8 cellular contexts compared by ENCODE assay signal in the genomic region with DNA sequence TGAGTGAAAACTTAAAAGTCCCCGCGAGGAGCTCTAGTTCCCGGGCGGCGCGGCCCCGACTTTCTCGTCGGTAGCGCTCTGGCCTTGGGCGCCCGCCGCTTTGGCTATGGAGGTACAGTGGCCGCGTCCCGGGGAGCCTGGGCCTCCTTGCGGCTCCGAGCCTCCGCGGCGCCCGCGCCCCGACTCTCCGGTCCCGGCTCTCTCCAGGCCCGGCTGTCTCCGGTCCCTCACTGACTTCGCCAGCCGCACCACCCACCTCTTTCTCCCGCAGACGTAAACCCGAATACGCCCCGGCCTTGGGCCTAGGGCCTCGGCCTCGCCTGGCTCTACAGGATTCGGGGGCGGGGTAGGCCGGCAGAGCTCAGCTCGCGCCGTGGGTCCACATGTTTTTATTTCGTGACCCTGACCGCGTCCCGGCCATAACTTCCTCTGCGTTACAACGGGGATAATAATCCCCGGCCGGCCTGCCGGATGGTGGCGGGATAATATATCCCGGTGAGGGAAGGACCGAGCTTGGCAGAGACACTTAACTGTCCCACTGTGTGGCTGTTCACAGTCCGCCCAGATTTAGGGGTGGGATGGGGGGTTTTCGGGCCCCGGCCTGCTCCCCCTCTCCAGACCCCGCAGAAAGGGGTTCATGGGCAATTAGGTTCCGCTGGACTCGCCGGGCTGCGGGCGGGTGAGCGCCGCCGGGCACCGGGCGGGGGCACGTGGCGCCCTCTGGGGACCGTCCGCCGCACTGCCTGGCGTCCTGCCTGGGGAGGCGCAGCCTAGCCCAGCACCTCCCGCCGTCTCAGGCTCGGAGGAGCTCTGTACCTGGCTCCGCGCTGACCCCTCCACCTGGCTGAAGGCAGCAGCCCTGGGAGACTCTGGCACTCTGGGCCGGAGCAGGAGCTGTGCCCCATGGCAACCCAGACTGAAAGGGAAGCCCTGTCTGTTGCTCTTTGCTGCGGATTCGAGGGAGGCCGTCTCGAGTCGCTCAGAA. TPM values are rescaled to one million over a fixed set of nuclear protein-coding genes. Genes with fewer than 3 reads are reported as not detected.
DNase-seq lines count a peak whose midpoint lies in the region; TF ChIP-seq lines count a peak whose summit lies in the region.

No MANE protein-coding gene starts in this region.

- no peak overlapping the region for H2BK120ac ChIP-seq in neuronal stem cell (ENCODE audit: low read depth, low read length)

- CTCF ChIA-PET in CD4-positive, alpha-beta memory T cell (lab: Charles Lee; ENCODE audit: partially characterized antibody) = no interaction called here

- no peak overlapping the region for H3K27ac ChIP-seq in GM23248
- H3K27ac ChIP-seq in neuronal stem cell (replicated peaks; ENCODE audit: low read length) = no peak overlapping the region
- H3K27ac ChIP-seq in CD4-positive, alpha-beta memory T cell (ENCODE audit: low read depth, low read length) = no peak overlapping the region
- H3K27ac ChIP-seq in prostate gland = no peak overlapping the region

- H2AFZ ChIP-seq in GM23248 (peak overlapping the region; percentile 86), neuronal stem cell (ENCODE audit: low read length) (peak overlapping the region; percentile 87)

- peak overlapping the region; percentile 31 for H3K23ac ChIP-seq in neuronal stem cell (ENCODE audit: low read depth, low read length, poor library complexity)

- no peak for TF ChIP-seq POLR2A in prostate gland (IDR thresholded peaks at IDR 0.05)

- peaks cover 40% of the 10 kb centered on the region for H3K27me3 ChIP-seq in GM23248 (replicated peaks; ENCODE audit: insufficient read depth)
- H3K27me3 ChIP-seq in neuronal stem cell (ENCODE audit: control insufficient read depth in 3 of 3, insufficient read depth in 3 of 3, low read depth in 1 of 3, low read length in 3 of 3) = peaks cover 21 to 84% (median 57%) of the 10 kb centered on the region in 3 experiments
- peaks cover 11% of the 10 kb centered on the region for H3K27me3 ChIP-seq in CD4-positive, alpha-beta memory T cell (ENCODE audit: insufficient read depth, low read length)
- peaks cover 36% of the 10 kb centered on the region for H3K27me3 ChIP-seq in prostate gland (replicated peaks; ENCODE audit: insufficient read depth)

- H3K4me2 ChIP-seq in GM23248 (ENCODE audit: unreplicated experiment) (peak overlapping the region; percentile 75), neuronal stem cell (ENCODE audit: insufficient read depth, low read length, poor library complexity, severe bottlenecking) (peak overlapping the region; percentile 77)

- H3K36me3 ChIP-seq in ES-I3 (ENCODE audit: insufficient read depth, low read length) (no peaks in the 10 kb centered on the region), GM23248 (ENCODE audit: low read depth) (no peaks in the 10 kb centered on the region), neuronal stem cell (replicated peaks in 1 of 2; ENCODE audit: control insufficient read depth in 2 of 2, insufficient read depth in 2 of 2, low read length in 2 of 2) (no peaks in the 10 kb centered on the region), prostate gland (no peaks in the 10 kb centered on the region)
- no peaks in the 10 kb centered on the region for H3K36me3 ChIP-seq in CD4-positive, alpha-beta memory T cell (ENCODE audit: insufficient read depth, low read length)

- intact Hi-C loops in CD4-positive, alpha-beta memory T cell (cut with micrococcal nuclease) = no loop called here
- intact Hi-C loops in prostate gland (cut with DNase I) = no loop called here

- H2AK5ac ChIP-seq in neuronal stem cell (ENCODE audit: low read depth, low read length) = no peak overlapping the region

- no peaks in the 10 kb centered on the region for H3K36me3 Mint-ChIP-seq in CD4-positive, alpha-beta memory T cell

- H3K27me3 Mint-ChIP-seq in CD4-positive, alpha-beta memory T cell = peaks cover 30 to 37% of the 10 kb centered on the region in 2 donors

- peaks cover 0 to 15% (median 2%) of the 10 kb centered on the region in 4 donors for H3K4me1 Mint-ChIP-seq in CD4-positive, alpha-beta memory T cell

- 5% methylated on average over 79 of the region's 87 CpGs for WGBS in GM23248 (ENCODE audit: low coverage in 1 of 2, low lambda C conversion rate in 2 of 2, missing lambda C conversion rate in 2 of 2), 2 experiments
- WGBS in neuronal stem cell (ENCODE audit: extremely low coverage in 2 of 2, insufficient read length in 2 of 2, insufficient replicate concordance in 1 of 2), 2 donors = no CpG with 5 or more reads among the region's 87 CpGs
- WGBS in prostate gland = 3% methylated on average over 59 of the region's 87 CpGs

- TF ChIP-seq CTCF in fibroblast of mammary gland (conservative IDR thresholded peaks at IDR 0.05; ENCODE audit: control insufficient read depth, insufficient read depth, low read depth, low read length) (no peak), prostate gland (IDR thresholded peaks at IDR 0.05) (no peak)

- H3K4ac ChIP-seq in neuronal stem cell (ENCODE audit: low read length) = no peak overlapping the region

- no peak overlapping the region for H4K8ac ChIP-seq in neuronal stem cell (ENCODE audit: low read depth, low read length)

- H4K91ac ChIP-seq in neuronal stem cell (ENCODE audit: low read depth, low read length, poor library complexity) = no peak overlapping the region

- H3K9me3 Mint-ChIP-seq in CD4-positive, alpha-beta memory T cell = peaks cover 0 to 20% (median 3%) of the 10 kb centered on the region in 8 donors

- POLR2A ChIA-PET in CD4-positive, alpha-beta memory T cell (lab: Charles Lee; ENCODE audit: partially characterized antibody) = no interaction called here

- H2BK12ac ChIP-seq in neuronal stem cell (ENCODE audit: low read length) = no peak overlapping the region

- H3K4me3 Mint-ChIP-seq in CD4-positive, alpha-beta memory T cell = no peak overlapping the region

- H4K20me1 ChIP-seq in GM23248 (ENCODE audit: insufficient read depth) = no peaks in the 10 kb centered on the region

- H3F3A ChIP-seq in GM23248 (ENCODE audit: insufficient read depth) = peaks cover 22% of the 10 kb centered on the region

- in situ Hi-C loops in GM23248 (cut with MboI) = loop anchor here (10.0 to 25.0 kb wide), 4 partner anchors 350 to 887 kb away; no protein-coding TSS in a partner anchor

- H3K18ac ChIP-seq in neuronal stem cell (ENCODE audit: low read length) = peak overlapping the region; percentile 71

- no peaks in the 10 kb centered on the region for H3K9me2 ChIP-seq in GM23248 (ENCODE audit: insufficient read depth)

- peak; percentile 85 for DNase-seq in GM23248
- peak; percentile 46 for DNase-seq in RPMI7951 (ENCODE audit: low read depth)
- DNase-seq in fibroblast of mammary gland (ENCODE audit: low read depth) = peak; percentile 51
- peak; percentile 70 for DNase-seq in neuronal stem cell (ENCODE audit: low spot score)
- no peak for DNase-seq in SIG-M5 treated with dmso at 0.1 percent for 504 hours (lab: John Stamatoyannopoulos, UW; ENCODE audit: unreplicated experiment)
- DNase-seq in CD4-positive, alpha-beta memory T cell = no peak
- DNase-seq in prostate gland (ENCODE audit: low spot score) = no peak

- H3K9me3 ChIP-seq in ES-I3 (ENCODE audit: control insufficient read depth, insufficient read depth, low read length) (no peaks in the 10 kb centered on the region), GM23248 (ENCODE audit: low read depth) (no peaks in the 10 kb centered on the region), neuronal stem cell (replicated peaks in 1 of 2; ENCODE audit: control insufficient read depth in 2 of 2, insufficient read depth in 1 of 2, low read depth in 1 of 2, low read length in 2 of 2) (peaks cover under 1 to 4% of the 10 kb centered on the region in 2 donors), prostate gland (no peaks in the 10 kb centered on the region)
- H3K9me3 ChIP-seq in CD4-positive, alpha-beta memory T cell (ENCODE audit: control insufficient read depth in 1 of 2, low read length in 2 of 2) = no peaks in the 10 kb centered on the region

- no peak overlapping the region for H3K14ac ChIP-seq in neuronal stem cell (ENCODE audit: low read length)

- no peak overlapping the region for H2BK5ac ChIP-seq in neuronal stem cell (ENCODE audit: low read length)

- H3K9ac ChIP-seq in ES-I3 (ENCODE audit: low read depth, low read length) (peak overlapping the region; percentile 64; the same call in 1 of the 2 replicates), GM23248 (peak overlapping the region; percentile 66), neuronal stem cell (ENCODE audit: low read depth, low read length, poor library complexity) (no peak overlapping the region)

- H3K4me3 ChIP-seq in GM23248 = peak overlapping the region; percentile 68
- peak overlapping the region; percentile 55 for H3K4me3 ChIP-seq in fibroblast of mammary gland (ENCODE audit: control insufficient read depth, low read depth, low read length)
- peak overlapping the region; percentile 25 to 76 for H3K4me3 ChIP-seq in neuronal stem cell (ENCODE audit: low read length in 2 of 2)
- no peak overlapping the region for H3K4me3 ChIP-seq in CD4-positive, alpha-beta memory T cell (ENCODE audit: low read length in 2 of 2)
- no peak overlapping the region for H3K4me3 ChIP-seq in prostate gland

- no peak overlapping the region for H3K27ac Mint-ChIP-seq in CD4-positive, alpha-beta memory T cell

- H3K79me2 ChIP-seq in GM23248 (ENCODE audit: insufficient read depth) = no peaks in the 10 kb centered on the region

- no peak overlapping the region for H2BK15ac ChIP-seq in neuronal stem cell (ENCODE audit: low read length)

- no peaks in the 10 kb centered on the region for H3K4me1 ChIP-seq in ES-I3 (ENCODE audit: insufficient read depth, low read length)
- peaks cover 13% of the 10 kb centered on the region for H3K4me1 ChIP-seq in GM23248 (ENCODE audit: insufficient read depth)
- H3K4me1 ChIP-seq in neuronal stem cell (ENCODE audit: control insufficient read depth in 2 of 2, insufficient read depth in 1 of 2, low read depth in 1 of 2, low read length in 2 of 2) = peaks cover 0 to 5% of the 10 kb centered on the region in 2 donors
- H3K4me1 ChIP-seq in CD4-positive, alpha-beta memory T cell (ENCODE audit: insufficient read depth, low read length) = no peaks in the 10 kb centered on the region
- no peaks in the 10 kb centered on the region for H3K4me1 ChIP-seq in prostate gland (replicated peaks)

- no peaks in the 10 kb centered on the region for H3K79me1 ChIP-seq in neuronal stem cell (ENCODE audit: low read depth, low read length)

RNA-seq across cellular contexts. Expression of a gene that starts 10.1 kb away (rescaled TPM):
- total RNA-seq in GM23248 (2014; rRNA removed; shearing (Covaris generic)) = 13.5 and 16.2 TPM in 2 replicates
- 5.1 and 5.7 TPM in 2 replicates for polyA plus RNA-seq in GM23248 (2016; fragmentation: Nextera tagmentation; extraction: Ambion mirVana)
- 9.1 and 13.6 TPM in 2 replicates for total RNA-seq in RPMI7951 (2014; rRNA removed; shearing (Covaris generic))
- polyA plus RNA-seq in neuronal stem cell (2013, experiment 1 of 2) = not detected
- polyA plus RNA-seq in neuronal stem cell (2013, experiment 2 of 2) = not detected
- not detected for total RNA-seq in CD4-positive, alpha-beta memory T cell
- not detected for polyA plus RNA-seq in CD4-positive, alpha-beta memory T cell
- total RNA-seq in prostate gland = 1 to 10 TPM in 1 of 2 donors, under 1 TPM in 1; 0.05 to 3.4 TPM

Comparison
In these comparisons a context has a peak if more than half of its experiments do, and no peak if none do; other contexts are left out.
1. DNase-seq: peak in GM23248 (single experiment), RPMI7951 (single experiment), fibroblast of mammary gland (single experiment) and neuronal stem cell (single experiment); none in SIG-M5 treated with dmso at 0.1 percent for 504 hours (single experiment), CD4-positive, alpha-beta memory T cell (0 of 5) and prostate gland (single experiment).
2. H3K4me3 ChIP-seq: peak in GM23248 (single experiment), fibroblast of mammary gland (single experiment) and neuronal stem cell (2 of 2); none in CD4-positive, alpha-beta memory T cell (0 of 2) and prostate gland (0 of 2).